1 cellular context compared by ENCODE assay signal in genomic region chr11:128763224-128763623, GRCh38.
TF ChIP-seq lines count a peak whose summit lies in the region.

No MANE protein-coding gene starts in this region.

TF ChIP-seq in GM23338, 12 proteins besides CTCF, POLR2A, EP300 and RAD21 (continued from another document):
- TF ChIP-seq, protein P1, sequence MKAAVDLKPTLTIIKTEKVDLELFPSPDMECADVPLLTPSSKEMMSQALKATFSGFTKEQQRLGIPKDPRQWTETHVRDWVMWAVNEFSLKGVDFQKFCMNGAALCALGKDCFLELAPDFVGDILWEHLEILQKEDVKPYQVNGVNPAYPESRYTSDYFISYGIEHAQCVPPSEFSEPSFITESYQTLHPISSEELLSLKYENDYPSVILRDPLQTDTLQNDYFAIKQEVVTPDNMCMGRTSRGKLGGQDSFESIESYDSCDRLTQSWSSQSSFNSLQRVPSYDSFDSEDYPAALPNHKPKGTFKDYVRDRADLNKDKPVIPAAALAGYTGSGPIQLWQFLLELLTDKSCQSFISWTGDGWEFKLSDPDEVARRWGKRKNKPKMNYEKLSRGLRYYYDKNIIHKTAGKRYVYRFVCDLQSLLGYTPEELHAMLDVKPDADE (IDR thresholded peaks at IDR 0.05) = no peak
- TF ChIP-seq NANOG (IDR thresholded peaks at IDR 0.05; ENCODE audit: borderline replicate concordance) = no peak
TF ChIP-seq in GM23338: peak in this region for 0.
